Comparison of ENCODE assay signal across 20 cellular contexts in genomic region chr2:156797832-156798231, GRCh38.
DNase-seq lines count a peak whose midpoint lies in the region; ATAC-seq, FAIRE-seq and TF ChIP-seq lines count a peak whose summit lies in the region.
"Had no signal": no experiment of that assay in that cellular context is flagged by ENCODE, and none has a peak within 500 bp of the region (broad histone marks: within the 10 kb centered on the region; RNA-seq: fewer than 3 reads in every experiment).

No MANE protein-coding gene starts in this region.

- no peaks in the 10 kb centered on the region for H3K9me1 ChIP-seq in K562 (ENCODE audit: control insufficient read depth, insufficient read depth, low read length)

- peak; percentile 49; the same call in 1 of the 2 replicates for TF ChIP-seq EP300 in K562 (IDR thresholded peaks at IDR 0.05; ENCODE audit: low read length)
- no peak for TF ChIP-seq EP300 in suprapubic skin (IDR thresholded peaks at IDR 0.05)

- no peaks in the 10 kb centered on the region for H4K20me1 ChIP-seq in K562 (replicated peaks; ENCODE audit: control insufficient read depth, insufficient read depth, low read length)

- in situ Hi-C loops in K562 (cut with MboI), result no loop called here

- H3K4me3 ChIP-seq in K562 (no peak overlapping the region), suprapubic skin (no peak overlapping the region)
- H3K4me3 ChIP-seq: GM23248 had no signal

- H3K27ac ChIP-seq in K562 (ENCODE audit: extremely low read depth, low read depth, low read length) (no peak overlapping the region), suprapubic skin (no peak overlapping the region)
- H3K27ac ChIP-seq: GM23248 had no signal

- H3K4me1 ChIP-seq in K562 (replicated peaks in 1 of 2; ENCODE audit: control insufficient read depth in 2 of 2, insufficient read depth in 2 of 2, low read length in 2 of 2), result no peaks in the 10 kb centered on the region
- peaks cover under 1% of the 10 kb centered on the region for H3K4me1 ChIP-seq in suprapubic skin
- H3K4me1 ChIP-seq: BE2C had no signal

- H3K4me2 ChIP-seq in K562 (ENCODE audit: insufficient read depth, low read length), result no peak overlapping the region

- BruUV-seq in K562 (replicated peaks; lab: Mats Ljungman, UMichigan), result no TSS peak

- peak; percentile 92 for ATAC-seq in K562

- no peak for TF ChIP-seq RAD21 in K562 (CRISPR knock-in tag; conservative IDR thresholded peaks at IDR 0.05 in 1 of 2, IDR thresholded peaks at IDR 0.05 in 1 of 2)

- H3K9ac ChIP-seq in K562 (ENCODE audit: insufficient read depth in 1 of 2, low read depth in 2 of 2, low read length in 2 of 2), result no peak overlapping the region
- H3K9ac ChIP-seq: GM23248 had no signal

- intact Hi-C loops in K562 (cut with micrococcal nuclease), result no loop called here

- no peak for TF ChIP-seq POLR2A in K562 (conservative IDR thresholded peaks at IDR 0.05)
- TF ChIP-seq POLR2A in suprapubic skin (IDR thresholded peaks at IDR 0.05), result no peak

- H2AFZ ChIP-seq in K562 (ENCODE audit: low read depth, low read length), result no peak overlapping the region; the same call in 1 of the 2 replicates
- H2AFZ ChIP-seq: GM23248 had no signal

- FAIRE-seq in K562 (lab: Jason Lieb, UNC), result peak; percentile 49
- FAIRE-seq: G401.6 had no signal

- no peak for TF ChIP-seq CTCF in K562 (IDR thresholded peaks at IDR 0.05 in 2 of 3, conservative IDR thresholded peaks at IDR 0.05 in 1 of 3; ENCODE audit: insufficient read depth in 2 of 3, low read depth in 1 of 3, low read length in 3 of 3)
- no peak for TF ChIP-seq CTCF in suprapubic skin (IDR thresholded peaks at IDR 0.05)

- H3K27me3 ChIP-seq in K562 (ENCODE audit: control insufficient read depth in 2 of 2, insufficient read depth in 2 of 2, low read length in 2 of 2) (no peaks in the 10 kb centered on the region), suprapubic skin (no peaks in the 10 kb centered on the region)
- H3K27me3 ChIP-seq: BE2C had no signal

- H3K36me3 ChIP-seq in K562 (ENCODE audit: control insufficient read depth, insufficient read depth, low read length) (no peaks in the 10 kb centered on the region), suprapubic skin (no peaks in the 10 kb centered on the region)
- H3K36me3 ChIP-seq: BE2C had no signal

- POLR2A ChIA-PET in K562 (lab: Yijun Ruan, JAX), result no interaction called here

- 0% methylated on average over 2 of the region's 2 CpGs for WGBS in K562 (ENCODE audit: insufficient coverage, low coverage, missing lambda C conversion rate)
- WGBS in suprapubic skin, result 95% methylated on average over 2 of the region's 2 CpGs

- CTCF ChIA-PET in K562 (lab: Yijun Ruan, JAX; ENCODE audit: low intra/inter-chr PET ratio), result no interaction called here

- H3K9me3 ChIP-seq in K562 (replicated peaks; ENCODE audit: control insufficient read depth, insufficient read depth, low read depth, low read length), result no peaks in the 10 kb centered on the region
- no peaks in the 10 kb centered on the region for H3K9me3 ChIP-seq in suprapubic skin
- H3K9me3 ChIP-seq: BE2C had no signal

- DNase-seq in NCI-H1105 treated with DMSO at 0.1 percent for 48 hours (lab: John Stamatoyannopoulos, UW) (peak; percentile 45), NCI-H1105 (lab: John Stamatoyannopoulos, UW) (no peak), NCI-H2029 treated with DMSO at 0.1 percent for 48 hours (lab: John Stamatoyannopoulos, UW) (peak; percentile 20), NCI-H524 treated with DMSO at 0.1 percent for 48 hours (lab: John Stamatoyannopoulos, UW) (peak; percentile 88), K562 (ENCODE audit: extremely low read depth in 1 of 4, low spot score in 3 of 4) (peak in 2 of 4 experiments; percentile 56 to 65), suprapubic skin (ENCODE audit: low spot score in 2 of 2) (no peak), globus pallidus (ENCODE audit: low spot score) (no peak), NK-92 (lab: John Stamatoyannopoulos, UW; ENCODE audit: unreplicated experiment) (no peak)
- DNase-seq: 8988T; BE2C; Calu3; CD4-positive, alpha-beta T cell; DND-41; GM23248; HCEC 1CT; KG1; NCI-H1694; NCI-H774; SHP77 treated with DMSO at 0.1 percent for 48 hours had no signal

- no peaks in the 10 kb centered on the region for H3K79me2 ChIP-seq in K562 (ENCODE audit: control insufficient read depth, insufficient read depth, low read length)

TF ChIP-seq in K562, 482 proteins besides CTCF, POLR2A, EP300 and RAD21 (continues in another document):
- TF ChIP-seq STAT5A (IDR thresholded peaks at IDR 0.05; ENCODE audit: borderline replicate concordance, low read length) (peak; percentile 60; the same call in 1 of the 2 replicates), RBM25 (IDR thresholded peaks at IDR 0.05; ENCODE audit: low read depth, low read length, severe bottlenecking) (no peak), JUNB (CRISPR knock-in tag; conservative IDR thresholded peaks at IDR 0.05) (no peak), RCOR1 (IDR thresholded peaks at IDR 0.05; ENCODE audit: borderline replicate concordance in 1 of 2, low read depth in 2 of 2, low read length in 2 of 2) (peak in 1 of 2 experiments; percentile 65; a peak in 1 of 4 replicates), ARID1B (IDR thresholded peaks at IDR 0.05) (peak; percentile 79), RNF219 (CRISPR knock-in tag; IDR thresholded peaks at IDR 0.05) (no peak), ZNF445 (CRISPR knock-in tag; IDR thresholded peaks at IDR 0.05; ENCODE audit: low read depth) (no peak), SRSF1 (IDR thresholded peaks at IDR 0.05; ENCODE audit: low read depth, low read length) (no peak), THAP12 (CRISPR knock-in tag; IDR thresholded peaks at IDR 0.05) (no peak), HDAC8 (tag; IDR thresholded peaks at IDR 0.05) (no peak), MCM2 (IDR thresholded peaks at IDR 0.05; ENCODE audit: low read depth) (no peak), ESRRA (IDR thresholded peaks at IDR 0.05; ENCODE audit: borderline replicate concordance, low read depth) (no peak), ZNF212 (CRISPR knock-in tag; IDR thresholded peaks at IDR 0.05) (no peak), ZNF347 (CRISPR knock-in tag; IDR thresholded peaks at IDR 0.05; ENCODE audit: low read depth) (no peak), ZNF79 (CRISPR knock-in tag; IDR thresholded peaks at IDR 0.05; ENCODE audit: low read depth) (no peak), MIER1 (IDR thresholded peaks at IDR 0.05; ENCODE audit: low read depth) (no peak), NCOA4 (IDR thresholded peaks at IDR 0.05; ENCODE audit: partially characterized antibody) (no peak), NKRF (IDR thresholded peaks at IDR 0.05; ENCODE audit: borderline replicate concordance) (no peak), SMAD1 (IDR thresholded peaks at IDR 0.05; ENCODE audit: low read depth, low read length, partially characterized antibody) (no peak), CSDE1 (IDR thresholded peaks at IDR 0.05) (no peak), ZFPM2 (CRISPR knock-in tag; IDR thresholded peaks at IDR 0.05) (no peak), NCOA2 (IDR thresholded peaks at IDR 0.05; ENCODE audit: partially characterized antibody in 2 of 2) (peak in 1 of 2 experiments; percentile 20), RBFOX2 (IDR thresholded peaks at IDR 0.05; ENCODE audit: low read depth, low read length) (no peak)

Comparison
In these comparisons a context has a peak if more than half of its experiments do, and no peak if none do; other contexts are left out.
1. DNase-seq: peak in NCI-H1105 treated with DMSO at 0.1 percent for 48 hours (single experiment), NCI-H2029 treated with DMSO at 0.1 percent for 48 hours (single experiment) and NCI-H524 treated with DMSO at 0.1 percent for 48 hours (single experiment); none in NCI-H1105 (single experiment), suprapubic skin (0 of 2), globus pallidus (single experiment) and NK-92 (single experiment).